Comparison of ENCODE assay signal across 1 cellular context in the genomic region with DNA sequence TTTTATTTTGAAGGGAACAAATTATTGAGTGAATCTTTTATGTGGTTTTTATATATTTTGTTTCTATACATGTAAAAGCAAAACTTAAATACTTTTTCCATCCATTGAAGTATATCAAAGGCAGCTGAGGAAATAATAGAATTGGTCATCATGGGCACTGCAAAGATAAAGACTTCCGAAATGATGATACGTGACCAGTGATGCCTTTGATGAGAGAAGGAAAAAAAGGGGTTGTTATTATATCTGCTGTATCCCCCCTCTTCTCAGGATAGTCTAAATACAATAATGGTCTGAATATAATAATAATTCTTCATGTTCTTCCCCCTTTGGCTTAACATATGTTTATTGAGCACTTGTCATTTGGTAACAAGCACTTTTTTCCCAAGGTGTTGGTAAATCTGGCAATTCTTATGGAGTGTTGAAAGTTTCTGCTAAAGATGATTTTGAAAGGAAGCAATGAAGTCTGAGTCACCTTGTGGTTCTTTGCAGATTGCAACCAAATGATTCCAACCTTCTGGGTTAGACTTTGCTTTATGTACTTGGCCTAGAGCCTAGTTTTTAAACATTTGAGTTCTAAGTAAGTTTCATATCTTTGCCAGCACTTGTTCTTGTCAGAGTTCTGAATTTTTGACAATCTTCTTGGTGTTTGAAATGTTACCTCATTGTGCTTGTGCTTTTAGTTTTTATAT.
TF ChIP-seq lines count a peak whose summit lies in the region.

No MANE protein-coding gene starts in this region.

TF ChIP-seq in SK-N-SH, 30 proteins besides CTCF, POLR2A, EP300 and RAD21 (continued from another document):
- TF ChIP-seq, protein P1, sequence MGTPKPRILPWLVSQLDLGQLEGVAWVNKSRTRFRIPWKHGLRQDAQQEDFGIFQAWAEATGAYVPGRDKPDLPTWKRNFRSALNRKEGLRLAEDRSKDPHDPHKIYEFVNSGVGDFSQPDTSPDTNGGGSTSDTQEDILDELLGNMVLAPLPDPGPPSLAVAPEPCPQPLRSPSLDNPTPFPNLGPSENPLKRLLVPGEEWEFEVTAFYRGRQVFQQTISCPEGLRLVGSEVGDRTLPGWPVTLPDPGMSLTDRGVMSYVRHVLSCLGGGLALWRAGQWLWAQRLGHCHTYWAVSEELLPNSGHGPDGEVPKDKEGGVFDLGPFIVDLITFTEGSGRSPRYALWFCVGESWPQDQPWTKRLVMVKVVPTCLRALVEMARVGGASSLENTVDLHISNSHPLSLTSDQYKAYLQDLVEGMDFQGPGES (IDR thresholded peaks at IDR 0.05; ENCODE audit: low read depth, low read length), result no peak
- TF ChIP-seq FOXJ3 (CRISPR knock-in tag; IDR thresholded peaks at IDR 0.05) (no peak), EZH2phosphoT487 (IDR thresholded peaks at IDR 0.05; ENCODE audit: borderline replicate concordance, low read depth) (no peak), YY1 (IDR thresholded peaks at IDR 0.05; ENCODE audit: low read depth) (no peak)
